Comparison of ENCODE assay signal across 9 cellular contexts in the genomic region with DNA sequence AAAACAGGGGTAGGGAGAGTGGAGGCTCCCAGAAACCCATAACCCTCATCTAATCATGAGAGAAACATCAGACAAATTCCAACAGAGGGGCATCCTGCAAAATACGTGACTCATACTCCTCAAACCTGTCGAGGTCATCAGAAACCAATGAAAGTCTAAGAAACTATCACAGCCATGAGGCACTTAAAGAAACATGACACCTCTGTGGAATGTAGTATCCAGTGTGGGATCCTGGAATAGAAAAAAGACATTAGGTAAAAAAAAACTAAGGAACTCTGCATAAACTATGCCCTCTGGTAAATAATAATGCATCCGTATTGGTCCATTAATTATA. TPM values are rescaled to one million over a fixed set of nuclear protein-coding genes. Genes with fewer than 3 reads are reported as not detected.
A peak's percentile ranks its signal among the peaks of the same experiment; 100 is the strongest.
DNase-seq lines count a peak whose midpoint lies in the region; ATAC-seq and TF ChIP-seq lines count a peak whose summit lies in the region.
"Had no signal": no experiment of that assay in that cellular context is flagged by ENCODE, and none has a peak within 500 bp of the region (broad histone marks: within the 10 kb centered on the region; RNA-seq: fewer than 3 reads in every experiment).

No MANE protein-coding gene starts in this region.

- no peaks in the 10 kb centered on the region for H3K79me2 ChIP-seq in SK-N-SH (ENCODE audit: insufficient read depth)

- CTCF ChIA-PET in SK-N-SH (lab: Yijun Ruan, JAX): interaction anchor here (2.8 to 4.1 kb wide), 2 partner anchors 25 to 38 kb away, joined by 7 to 16 read pairs; no protein-coding TSS in a partner anchor

- TF ChIP-seq RAD21 in SK-N-SH (IDR thresholded peaks at IDR 0.05; ENCODE audit: low read length): no peak

- peak overlapping the region; percentile 43 for H3K4me2 ChIP-seq in SK-N-SH

- H3K36me3 ChIP-seq in SK-N-SH (replicated peaks in 1 of 2; ENCODE audit: control insufficient read depth in 1 of 2, insufficient read depth in 2 of 2, low read length in 1 of 2) (no peaks in the 10 kb centered on the region), gastroesophageal sphincter (peaks cover 0 to 4% of the 10 kb centered on the region in 2 donors)

- POLR2A ChIA-PET in SK-N-SH (lab: Yijun Ruan, JAX): no interaction called here

- H3K4me1 ChIP-seq in SK-N-SH (ENCODE audit: control insufficient read depth in 1 of 2, insufficient read depth in 2 of 2, low read depth in 1 of 2, low read length in 1 of 2) (no peaks in the 10 kb centered on the region; a peak in 1 of 4 replicates), gastroesophageal sphincter (peaks cover 0 to 15% (median 0%) of the 10 kb centered on the region in 3 donors)

- WGBS in SK-N-SH (ENCODE audit: low lambda C conversion rate): 38% methylated on average over 3 of the region's 3 CpGs
- 24 to 29% methylated on average over 3 of the region's 3 CpGs for WGBS in gastroesophageal sphincter (ENCODE audit: low coverage in 1 of 2), 2 donors

- H3K9ac ChIP-seq in SK-N-SH: peak overlapping the region; percentile 68

- H3K4me3 ChIP-seq in SK-N-SH (ENCODE audit: low read depth in 2 of 2, low read length in 1 of 2) (no peak overlapping the region), gastroesophageal sphincter (no peak overlapping the region), skeletal muscle cell (ENCODE audit: low read depth, low read length) (no peak overlapping the region)

- no peaks in the 10 kb centered on the region for H3F3A ChIP-seq in SK-N-SH (replicated peaks; ENCODE audit: insufficient read depth)

- H3K27me3 ChIP-seq in SK-N-SH (ENCODE audit: insufficient read depth) (no peaks in the 10 kb centered on the region), gastroesophageal sphincter (no peaks in the 10 kb centered on the region)

- ATAC-seq in gastroesophageal sphincter (no peak), HG02973 (IDR thresholded peaks at IDR 0.05; ENCODE audit: unreplicated experiment) (no peak)
- ATAC-seq: left colon had no signal

- no peak overlapping the region for H2AFZ ChIP-seq in SK-N-SH (ENCODE audit: low read depth)

- DNase-seq in H4 (ENCODE audit: low spot score) (peak; percentile 91), SK-N-SH (no peak), skeletal muscle cell (ENCODE audit: low read depth) (peak; percentile 41), activated gamma-delta T cell treated with Interleukin-2 at 50 U/mL for 16 hours (no peak), NCI-H2196 (lab: John Stamatoyannopoulos, UW; ENCODE audit: unreplicated experiment) (no peak), activated T-cell treated with anti-CD3 and anti-CD28 coated beads for 4 hours (no peak)
- DNase-seq: left colon had no signal

- H3K9me3 ChIP-seq in SK-N-SH (no peaks in the 10 kb centered on the region), gastroesophageal sphincter (no peaks in the 10 kb centered on the region)

- H3K27ac ChIP-seq in SK-N-SH (ENCODE audit: low read depth in 2 of 2, low read length in 1 of 2): peak overlapping the region in 1 of 2 experiments; percentile 81; a peak in 2 of 4 replicates
- peak overlapping the region in 3 of 4 donors; percentile 54 to 67 (median 59) for H3K27ac ChIP-seq in gastroesophageal sphincter

- TF ChIP-seq CTCF in SK-N-SH (IDR thresholded peaks at IDR 0.05) (no peak), gastroesophageal sphincter (IDR thresholded peaks at IDR 0.05) (no peak)

- TF ChIP-seq POLR2A in gastroesophageal sphincter (IDR thresholded peaks at IDR 0.05): no peak

- H4K20me1 ChIP-seq in SK-N-SH (ENCODE audit: insufficient read depth): no peaks in the 10 kb centered on the region

- 0 out of 4 replicates have a peak, but pooled peaks of 1 of the 2 experiments have one; percentile 20 for TF ChIP-seq EP300 in SK-N-SH (IDR thresholded peaks at IDR 0.05; ENCODE audit: borderline replicate concordance in 1 of 2, low read depth in 1 of 2, low read length in 1 of 2)
- no peak for TF ChIP-seq EP300 in gastroesophageal sphincter (IDR thresholded peaks at IDR 0.05)

- H3K9me2 ChIP-seq in SK-N-SH: no peaks in the 10 kb centered on the region

TF ChIP-seq in SK-N-SH, 30 proteins besides CTCF, POLR2A, EP300 and RAD21:
- no peak; the same call in 1 of the 2 replicates for TF ChIP-seq TCF12 (IDR thresholded peaks at IDR 0.05)
- TF ChIP-seq TEAD4 (IDR thresholded peaks at IDR 0.05; ENCODE audit: borderline replicate concordance, insufficient read depth): 0 out of 2 replicates have a peak, but pooled peaks have one; percentile 27
- TF ChIP-seq, protein P1, sequence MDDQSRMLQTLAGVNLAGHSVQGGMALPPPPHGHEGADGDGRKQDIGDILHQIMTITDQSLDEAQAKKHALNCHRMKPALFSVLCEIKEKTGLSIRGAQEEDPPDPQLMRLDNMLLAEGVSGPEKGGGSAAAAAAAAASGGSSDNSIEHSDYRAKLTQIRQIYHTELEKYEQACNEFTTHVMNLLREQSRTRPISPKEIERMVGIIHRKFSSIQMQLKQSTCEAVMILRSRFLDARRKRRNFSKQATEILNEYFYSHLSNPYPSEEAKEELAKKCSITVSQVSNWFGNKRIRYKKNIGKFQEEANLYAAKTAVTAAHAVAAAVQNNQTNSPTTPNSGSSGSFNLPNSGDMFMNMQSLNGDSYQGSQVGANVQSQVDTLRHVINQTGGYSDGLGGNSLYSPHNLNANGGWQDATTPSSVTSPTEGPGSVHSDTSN (IDR thresholded peaks at IDR 0.05): no peak
- TF ChIP-seq FOSL2 (IDR thresholded peaks at IDR 0.05; ENCODE audit: borderline replicate concordance, low read depth): peak; percentile 74; the same call in 1 of the 2 replicates
- no peak for TF ChIP-seq SMC3 (IDR thresholded peaks at IDR 0.05; ENCODE audit: low read depth, low read length)
- no peak for TF ChIP-seq RFX5 (IDR thresholded peaks at IDR 0.05; ENCODE audit: low read length)
- TF ChIP-seq JUND (IDR thresholded peaks at IDR 0.05): peak; percentile 58
- no peak for TF ChIP-seq CHD2 (IDR thresholded peaks at IDR 0.05; ENCODE audit: low read length, partially characterized antibody)
- no peak for TF ChIP-seq EZH2phosphoT487 (IDR thresholded peaks at IDR 0.05; ENCODE audit: borderline replicate concordance, low read depth)
- TF ChIP-seq FOXM1 (IDR thresholded peaks at IDR 0.05; ENCODE audit: low read depth): no peak
- TF ChIP-seq, protein P2, sequence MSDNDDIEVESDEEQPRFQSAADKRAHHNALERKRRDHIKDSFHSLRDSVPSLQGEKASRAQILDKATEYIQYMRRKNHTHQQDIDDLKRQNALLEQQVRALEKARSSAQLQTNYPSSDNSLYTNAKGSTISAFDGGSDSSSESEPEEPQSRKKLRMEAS (IDR thresholded peaks at IDR 0.05; ENCODE audit: low read depth): peak; percentile 23; the same call in 1 of the 2 replicates
- TF ChIP-seq, protein P3, sequence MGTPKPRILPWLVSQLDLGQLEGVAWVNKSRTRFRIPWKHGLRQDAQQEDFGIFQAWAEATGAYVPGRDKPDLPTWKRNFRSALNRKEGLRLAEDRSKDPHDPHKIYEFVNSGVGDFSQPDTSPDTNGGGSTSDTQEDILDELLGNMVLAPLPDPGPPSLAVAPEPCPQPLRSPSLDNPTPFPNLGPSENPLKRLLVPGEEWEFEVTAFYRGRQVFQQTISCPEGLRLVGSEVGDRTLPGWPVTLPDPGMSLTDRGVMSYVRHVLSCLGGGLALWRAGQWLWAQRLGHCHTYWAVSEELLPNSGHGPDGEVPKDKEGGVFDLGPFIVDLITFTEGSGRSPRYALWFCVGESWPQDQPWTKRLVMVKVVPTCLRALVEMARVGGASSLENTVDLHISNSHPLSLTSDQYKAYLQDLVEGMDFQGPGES (IDR thresholded peaks at IDR 0.05; ENCODE audit: low read depth, low read length): no peak

RNA-seq across cellular contexts. Expression of a gene that starts 16.4 kb away (rescaled TPM):
- not detected in 2 replicates for total RNA-seq in H4 (2014; rRNA removed; shearing (Covaris generic))
- polyA plus RNA-seq in SK-N-SH (2012; rRNA removed): not detected in 2 replicates
- 0.01 TPM in 1 of 2 replicates, not detected in the other for polyA plus RNA-seq in SK-N-SH (2012; cell fraction: cytosol; rRNA removed)
- not detected in 2 replicates for polyA plus RNA-seq in SK-N-SH (2012; cell fraction: nucleus; rRNA removed)
- total RNA-seq in gastroesophageal sphincter: 10 to 100 TPM; 16.2 to 50.1 (median 38.5) TPM

RNA-seq across cellular contexts. Expression of a gene that starts 44.2 kb away (rescaled TPM):
- total RNA-seq in H4 (2014; rRNA removed; shearing (Covaris generic)): 0.29 and 0.89 TPM in 2 replicates
- 0.07 TPM in 1 of 2 replicates, not detected in the other for polyA plus RNA-seq in SK-N-SH (2012; rRNA removed)
- polyA plus RNA-seq in SK-N-SH (2012; cell fraction: cytosol; rRNA removed): 0.08 and 0.15 TPM in 2 replicates
- polyA plus RNA-seq in SK-N-SH (2012; cell fraction: nucleus; rRNA removed): 0.05 and 0.11 TPM in 2 replicates
- 1 to 10 TPM in 1 of 4 donors, under 1 TPM in 2, not detected in 1; 0.47 to 1.0 (median 0.54) TPM for total RNA-seq in gastroesophageal sphincter
- total RNA-seq: left colon had no signal

Comparison
In these comparisons a context has a peak if more than half of its experiments do, and no peak if none do; other contexts are left out.
1. DNase-seq: peak in H4 (single experiment) and skeletal muscle cell (single experiment); none in SK-N-SH (single experiment), activated gamma-delta T cell treated with Interleukin-2 at 50 U/mL for 16 hours (single experiment), NCI-H2196 (single experiment) and activated T-cell treated with anti-CD3 and anti-CD28 coated beads for 4 hours (single experiment).
2. RNA of a gene that starts 16.4 kb away (total RNA-seq): 16.2 to 50.1 TPM in gastroesophageal sphincter; not detected in H4; every median in the first group is over 10 times any median in the second.